1 cellular context compared by ENCODE assay signal in the genomic region with DNA sequence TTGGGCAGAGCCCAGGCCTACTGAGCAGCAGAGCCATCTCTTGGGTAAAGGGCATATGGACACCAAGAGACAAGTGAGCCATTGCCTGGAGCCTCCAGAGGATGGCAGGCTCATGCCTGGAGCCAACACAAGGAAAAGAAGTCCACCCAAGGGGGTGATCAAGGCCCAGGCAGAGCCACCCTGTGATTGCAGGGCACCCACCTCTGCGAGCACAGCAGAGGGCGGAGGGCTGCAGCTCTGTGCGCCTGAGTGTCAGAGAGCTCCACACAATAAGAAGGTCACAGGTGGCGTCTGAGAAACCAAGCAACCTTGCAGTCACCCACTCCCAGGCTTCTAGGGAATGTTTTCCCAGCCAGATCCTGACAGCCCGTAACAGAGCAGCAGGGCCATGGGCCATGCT. TPM values are rescaled to one million over a fixed set of nuclear protein-coding genes. Genes with fewer than 3 reads are reported as not detected.
"Had no signal": no experiment of that assay in that cellular context is flagged by ENCODE, and none has a peak within 500 bp of the region (broad histone marks: within the 10 kb centered on the region; RNA-seq: fewer than 3 reads in every experiment).

No MANE protein-coding gene starts in this region.

RNA-seq across cellular contexts. Expression of a gene that starts 57.8 kb away (rescaled TPM):
- total RNA-seq: SJSA1 had no signal
